In genomic region chr5:2128696-2129340, GRCh38 we compare ENCODE assay signal across 17 cellular contexts.
A peak's percentile ranks its signal among the peaks of the same experiment; 100 is the strongest.
DNase-seq lines count a peak whose midpoint lies in the region; ATAC-seq and TF ChIP-seq lines count a peak whose summit lies in the region.
"Had no signal": no experiment of that assay in that cellular context is flagged by ENCODE, and none has a peak within 500 bp of the region (broad histone marks: within the 10 kb centered on the region; RNA-seq: fewer than 3 reads in every experiment).

No MANE protein-coding gene starts in this region.

- intact Hi-C loops in testis (cut with DNase I; ENCODE audit: low total_unique reads) = no loop called here

- no peak for ATAC-seq in HG03342 (IDR thresholded peaks at IDR 0.05; ENCODE audit: unreplicated experiment)
- ATAC-seq in HG02678 (IDR thresholded peaks at IDR 0.05; ENCODE audit: unreplicated experiment) = no peak

- H3K4me1 ChIP-seq in BLaER1 (peaks cover 43% of the 10 kb centered on the region), HEK293 (ENCODE audit: control insufficient read depth, insufficient read depth, low read length) (no peaks in the 10 kb centered on the region), endodermal cell (ENCODE audit: control insufficient read depth, insufficient read depth, low read length) (no peaks in the 10 kb centered on the region), neural progenitor cell (no peaks in the 10 kb centered on the region), testis (no peaks in the 10 kb centered on the region)
- H3K4me1 ChIP-seq: HAP-1 had no signal

- CTCF ChIA-PET in HEK293 (lab: Yijun Ruan, JAX) = no interaction called here

- H3K9ac ChIP-seq in BLaER1 = no peak overlapping the region; the same call in 1 of the 2 replicates
- H3K9ac ChIP-seq in endodermal cell (ENCODE audit: extremely low read depth, low read length, poor library complexity, severe bottlenecking) = no peak overlapping the region
- H3K9ac ChIP-seq in neural progenitor cell = no peak overlapping the region
- H3K9ac ChIP-seq: SK-N-SH had no signal

- peaks cover 23% of the 10 kb centered on the region for H3K27me3 ChIP-seq in BLaER1
- no peaks in the 10 kb centered on the region for H3K27me3 ChIP-seq in endodermal cell (ENCODE audit: control insufficient read depth, insufficient read depth, low read length, poor library complexity, severe bottlenecking)
- no peaks in the 10 kb centered on the region for H3K27me3 ChIP-seq in neural progenitor cell
- no peaks in the 10 kb centered on the region for H3K27me3 ChIP-seq in testis

- H3K27ac Mint-ChIP-seq in endodermal cell = no peak overlapping the region
- H3K27ac Mint-ChIP-seq in neural progenitor cell = peak overlapping the region; percentile 81

- H3K4me1 Mint-ChIP-seq in endodermal cell (peaks cover 8% of the 10 kb centered on the region), neural progenitor cell (peaks cover 38% of the 10 kb centered on the region)

- H3K4me2 ChIP-seq in BLaER1 (peak overlapping the region; percentile 88), neural progenitor cell (no peak overlapping the region)
- H3K4me2 ChIP-seq: SK-N-SH had no signal

- no peaks in the 10 kb centered on the region for H3K36me3 Mint-ChIP-seq in endodermal cell (ENCODE audit: low read depth)
- H3K36me3 Mint-ChIP-seq in neural progenitor cell = no peaks in the 10 kb centered on the region

- H3F3A ChIP-seq in neural progenitor cell (ENCODE audit: low read depth) = no peaks in the 10 kb centered on the region

- H3K36me3 ChIP-seq in BLaER1 = no peaks in the 10 kb centered on the region
- no peaks in the 10 kb centered on the region for H3K36me3 ChIP-seq in HEK293 (ENCODE audit: control insufficient read depth in 2 of 2, insufficient read depth in 1 of 2, low read length in 2 of 2)
- no peaks in the 10 kb centered on the region for H3K36me3 ChIP-seq in endodermal cell (ENCODE audit: control insufficient read depth, insufficient read depth, low read length)
- no peaks in the 10 kb centered on the region for H3K36me3 ChIP-seq in neural progenitor cell
- no peaks in the 10 kb centered on the region for H3K36me3 ChIP-seq in testis (ENCODE audit: low read depth, missing control alignments)
- H3K36me3 ChIP-seq: HAP-1 had no signal

- H3K27me3 Mint-ChIP-seq in endodermal cell (ENCODE audit: insufficient read depth) = peaks cover 15% of the 10 kb centered on the region
- H3K27me3 Mint-ChIP-seq in neural progenitor cell (ENCODE audit: insufficient read depth, low read depth) = peaks cover 15% of the 10 kb centered on the region

- POLR2A ChIA-PET in HEK293 (lab: Yijun Ruan, JAX) = no interaction called here

- TF ChIP-seq POLR2A in testis (IDR thresholded peaks at IDR 0.05) = no peak

- H3K9me3 ChIP-seq in BLaER1 = no peaks in the 10 kb centered on the region
- H3K9me3 ChIP-seq in HEK293 (ENCODE audit: control insufficient read depth, insufficient read depth, low read depth, low read length) = no peaks in the 10 kb centered on the region
- H3K9me3 ChIP-seq in endodermal cell (ENCODE audit: control insufficient read depth, low read length) = no peaks in the 10 kb centered on the region
- H3K9me3 ChIP-seq in neural progenitor cell (ENCODE audit: low read depth) = no peaks in the 10 kb centered on the region
- no peaks in the 10 kb centered on the region for H3K9me3 ChIP-seq in testis
- H3K9me3 ChIP-seq: HAP-1, SK-N-SH had no signal

- no peak for TF ChIP-seq CTCF in HEK293 (tag by site-specific recombination; IDR thresholded peaks at IDR 0.05)
- no peak for TF ChIP-seq CTCF in endodermal cell (conservative IDR thresholded peaks at IDR 0.05)
- no peak for TF ChIP-seq CTCF in neural progenitor cell (IDR thresholded peaks at IDR 0.05)
- no peak for TF ChIP-seq CTCF in testis (IDR thresholded peaks at IDR 0.05)

- no peak overlapping the region for H3K4me3 Mint-ChIP-seq in endodermal cell
- no peak overlapping the region for H3K4me3 Mint-ChIP-seq in neural progenitor cell

- no peaks in the 10 kb centered on the region for H3K79me2 ChIP-seq in neural progenitor cell (ENCODE audit: low read depth)

- DNase-seq in endodermal cell = no peak
- no peak for DNase-seq in neural progenitor cell (ENCODE audit: low spot score)
- DNase-seq in testis = no peak
- DNase-seq in NCI-H2081 treated with DMSO at 0.1 percent for 48 hours (lab: John Stamatoyannopoulos, UW) = no peak
- DNase-seq: KBM-7, NCI-H1105 treated with DMSO at 0.1 percent for 48 hours, NCI-H1694 treated with DMSO at 0.1 percent for 48 hours, NCI-H446 treated with DMSO at 0.1 percent for 48 hours, NCI-H82, SHP77, SK-N-SH had no signal

- H3K27ac ChIP-seq in BLaER1 (no peak overlapping the region), HEK293 (ENCODE audit: extremely low read depth, low read depth, low read length) (no peak overlapping the region), endodermal cell (ENCODE audit: low read depth, low read length) (peak overlapping the region; percentile 90), neural progenitor cell (no peak overlapping the region), testis (no peak overlapping the region)
- H3K27ac ChIP-seq: C4-2B had no signal

- no peak overlapping the region for H2AFZ ChIP-seq in neural progenitor cell (replicated peaks)

- H3K9me3 Mint-ChIP-seq in endodermal cell (no peaks in the 10 kb centered on the region), neural progenitor cell (peaks cover 2% of the 10 kb centered on the region)

- H3K4me3 ChIP-seq in BLaER1 = peak overlapping the region; percentile 27; the same call in 1 of the 2 replicates
- H3K4me3 ChIP-seq in HEK293 (ENCODE audit: low read depth, low read length) = no peak overlapping the region
- H3K4me3 ChIP-seq in endodermal cell (ENCODE audit: low read length) = no peak overlapping the region
- H3K4me3 ChIP-seq in neural progenitor cell = no peak overlapping the region
- no peak overlapping the region for H3K4me3 ChIP-seq in testis
- H3K4me3 ChIP-seq: HAP-1 had no signal

- H4K20me1 ChIP-seq in BLaER1 (0 out of 2 replicates have a peak, but pooled peaks cover 5% of the 10 kb centered on the region), neural progenitor cell (ENCODE audit: low read depth) (no peaks in the 10 kb centered on the region)

- 81 to 88% methylated on average over 3 to 21 of the region's 21 CpGs for WGBS in endodermal cell (ENCODE audit: insufficient coverage in 1 of 2, insufficient read length in 1 of 2), 2 experiments
- 69 to 80% methylated on average over 21 of the region's 21 CpGs for whole genome bisulfite sequencing in testis, 2 donors

TF ChIP-seq in HEK293, 187 proteins besides CTCF, POLR2A, EP300 and RAD21:
- TF ChIP-seq TCF7L2 (IDR thresholded peaks at IDR 0.05; ENCODE audit: borderline replicate concordance, low read depth, low read length) (peak; percentile 62), ZXDB (tag by site-specific recombination; IDR thresholded peaks at IDR 0.05) (no peak)
